ENCODE assay signal across 1 cellular context in the genomic region with DNA sequence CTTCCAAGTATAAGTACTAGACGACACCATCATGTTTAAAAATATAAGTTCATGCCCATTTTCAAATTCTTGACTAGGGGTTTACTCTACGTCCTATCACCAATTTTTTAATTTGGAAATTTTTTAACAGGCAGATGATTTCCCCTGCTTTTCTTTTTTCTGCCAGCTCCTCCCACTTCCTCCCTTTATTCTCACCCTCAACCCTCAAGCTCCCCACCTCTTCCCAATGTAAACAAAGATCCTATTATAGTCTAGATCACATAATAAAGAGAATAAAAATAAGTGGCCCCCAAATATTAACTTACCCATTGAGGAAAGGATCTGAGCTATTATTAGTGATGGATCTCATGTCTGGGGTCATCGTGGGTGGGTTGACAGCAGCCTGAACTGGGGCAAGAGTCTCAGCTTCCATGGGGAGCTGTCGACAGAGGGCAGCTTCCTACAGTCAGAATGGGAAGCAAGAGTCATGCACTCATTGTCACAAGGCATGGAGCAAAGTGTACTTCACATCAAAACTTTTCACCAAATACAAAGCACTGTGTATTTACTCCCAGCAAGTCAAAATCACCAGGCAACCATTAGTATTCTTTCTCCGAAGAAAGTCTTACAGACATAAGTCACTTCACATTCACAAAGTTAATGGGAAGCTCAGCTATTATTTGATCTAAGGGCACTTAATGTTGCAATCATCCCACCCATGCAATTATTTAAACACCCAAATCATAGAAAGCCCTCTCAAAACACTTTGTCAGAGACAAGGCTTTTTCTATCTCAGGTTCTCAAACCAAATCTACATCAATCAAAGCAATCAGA.
TF ChIP-seq lines count a peak whose summit lies in the region.

No MANE protein-coding gene starts in this region.

TF ChIP-seq in HepG2, 621 proteins besides CTCF, POLR2A, EP300 and RAD21 (continued from another document):
- TF ChIP-seq SRY (CRISPR knock-in tag; IDR thresholded peaks at IDR 0.05) (no peak), AHR (CRISPR knock-in tag; IDR thresholded peaks at IDR 0.05) (no peak)
